ENCODE assay signal across 8 cellular contexts in genomic region chr13:30617315-30618185, GRCh38. TPM values are rescaled to one million over a fixed set of nuclear protein-coding genes. Genes with fewer than 3 reads are reported as not detected.
DNase-seq lines count a peak whose midpoint lies in the region; ATAC-seq and TF ChIP-seq lines count a peak whose summit lies in the region.

TSS of gene USPL1 (plus strand) at chr13:30617920. CDS start at chr13:30621141, 3,221 bp downstream.

- intact Hi-C loops in PC-9 (cut with micrococcal nuclease; ENCODE audit: unreplicated experiment) (loop anchor here (1.0 to 5.0 kb wide), 4 partner anchors 151 to 430 kb away; partner anchors contain the start of gene UBE2L5), esophagus muscularis mucosa (cut with DNase I) (loop anchor here (2.0 to 5.0 kb wide), 2 partner anchors 153 to 210 kb away; partner anchors contain the start of gene HMGB1)

- no peak within 1 kb of the TSS for H3K4me3 Mint-ChIP-seq in activated T-cell treated with anti-CD3 and anti-CD28 coated beads, Interleukin-2, amount 50 U/mL, for 24 hours

- H2AFZ ChIP-seq in PC-9, result peak within 1 kb of the TSS; percentile 100

- H3K36me3 ChIP-seq in PC-9 (ENCODE audit: low read depth), result peaks cover 9% of the 10 kb centered on the region
- peaks cover 0 to 2% (median 0%) of the 10 kb centered on the region in 4 donors for H3K36me3 ChIP-seq in esophagus muscularis mucosa
- peaks cover 5 to 12% of the 10 kb centered on the region in 2 donors for H3K36me3 ChIP-seq in muscle layer of duodenum (ENCODE audit: control insufficient read depth in 1 of 2, insufficient read depth in 2 of 2, low read length in 2 of 2)

- peaks cover 71% of the 10 kb centered on the region for H3K79me2 ChIP-seq in PC-9 (ENCODE audit: low read depth)

- peaks cover 27% of the 10 kb centered on the region for H3K4me1 Mint-ChIP-seq in activated T-cell treated with anti-CD3 and anti-CD28 coated beads, Interleukin-2, amount 50 U/mL, for 24 hours (ENCODE audit: low read depth)

- H3K9me3 ChIP-seq in PC-9 (ENCODE audit: insufficient read depth, low read depth) (no peaks in the 10 kb centered on the region), esophagus muscularis mucosa (no peaks in the 10 kb centered on the region), muscle layer of duodenum (ENCODE audit: control insufficient read depth in 1 of 2, low read length in 2 of 2) (no peaks in the 10 kb centered on the region)

- peaks cover 33% of the 10 kb centered on the region for H3K4me1 ChIP-seq in PC-9 (replicated peaks; ENCODE audit: insufficient read depth)
- H3K4me1 ChIP-seq in esophagus muscularis mucosa, result peaks cover 15 to 40% (median 39%) of the 10 kb centered on the region in 4 donors
- H3K4me1 ChIP-seq in muscle layer of duodenum (ENCODE audit: control insufficient read depth in 1 of 2, insufficient read depth in 2 of 2, low read length in 2 of 2), result peaks cover 12 to 27% of the 10 kb centered on the region in 2 donors

- H3K4me3 ChIP-seq in Jurkat, Clone E6-1 (ENCODE audit: low read length), result peak within 1 kb of the TSS; percentile 88
- H3K4me3 ChIP-seq in PC-9, result peak within 1 kb of the TSS; percentile 99
- peak within 1 kb of the TSS; percentile 78 to 95 (median 90) for H3K4me3 ChIP-seq in esophagus muscularis mucosa
- H3K4me3 ChIP-seq in muscle layer of duodenum (ENCODE audit: low read depth in 1 of 2, low read length in 2 of 2), result peak within 1 kb of the TSS; percentile 84 to 98

- ATAC-seq in GM21619 (IDR thresholded peaks at IDR 0.05; ENCODE audit: unreplicated experiment), result peak; percentile 81

- no peaks in the 10 kb centered on the region for H3K9me2 ChIP-seq in PC-9 (ENCODE audit: insufficient read depth)

- no peaks in the 10 kb centered on the region for H3K27me3 Mint-ChIP-seq in activated T-cell treated with anti-CD3 and anti-CD28 coated beads, Interleukin-2, amount 50 U/mL, for 24 hours

- no peaks in the 10 kb centered on the region for H3K9me3 Mint-ChIP-seq in activated T-cell treated with anti-CD3 and anti-CD28 coated beads, Interleukin-2, amount 50 U/mL, for 24 hours

- peaks cover 10% of the 10 kb centered on the region for H3F3A ChIP-seq in PC-9 (ENCODE audit: insufficient read depth, low read depth)

- peak; percentile 23 for TF ChIP-seq EP300 in esophagus muscularis mucosa (IDR thresholded peaks at IDR 0.05)

- H3K27ac ChIP-seq in PC-9 (peak within 1 kb of the TSS; percentile 98), esophagus muscularis mucosa (replicated peaks in 1 of 4) (peak within 1 kb of the TSS; percentile 97 to 100 (median 99)), muscle layer of duodenum (ENCODE audit: low read length) (peak within 1 kb of the TSS; percentile 100)

- H3K4me2 ChIP-seq in PC-9, result peak within 1 kb of the TSS; percentile 100

- no TSS peak for BruUV-seq in PC-9 (replicated peaks; lab: Mats Ljungman, UMichigan)

- no peak within 1 kb of the TSS for H3K27ac Mint-ChIP-seq in activated T-cell treated with anti-CD3 and anti-CD28 coated beads, Interleukin-2, amount 50 U/mL, for 24 hours

- peak; percentile 92 for TF ChIP-seq POLR2A in esophagus muscularis mucosa (IDR thresholded peaks at IDR 0.05; ENCODE audit: low read depth)

- no peaks in the 10 kb centered on the region; the same call in 1 of the 2 replicates for H4K20me1 ChIP-seq in PC-9 (ENCODE audit: insufficient read depth)

- CTCF ChIA-PET in PC-9 (lab: Charles Lee), result no interaction called here

- H3K36me3 Mint-ChIP-seq in activated T-cell treated with anti-CD3 and anti-CD28 coated beads, Interleukin-2, amount 50 U/mL, for 24 hours (ENCODE audit: low read depth), result peaks cover 31% of the 10 kb centered on the region

- POLR2A ChIA-PET in PC-9 (lab: Charles Lee; ENCODE audit: unreplicated experiment), result interaction anchor here (0.6 kb wide), 2 partner anchors 8 to 179 kb away, joined by 4 to 33 read pairs; no protein-coding TSS in a partner anchor

- WGBS in esophagus muscularis mucosa, result under 1% methylated on average over 67 of the region's 78 CpGs

- TF ChIP-seq CTCF in PC-9 (conservative IDR thresholded peaks at IDR 0.05) (no peak), esophagus muscularis mucosa (IDR thresholded peaks at IDR 0.05) (peak in 2 of 3 experiments; percentile 38 to 45)

- H3K27me3 ChIP-seq in PC-9 (ENCODE audit: insufficient read depth, low read depth) (no peaks in the 10 kb centered on the region), esophagus muscularis mucosa (no peaks in the 10 kb centered on the region), muscle layer of duodenum (ENCODE audit: low read depth, low read length) (no peaks in the 10 kb centered on the region)

- DNase-seq in DMS53 (lab: John Stamatoyannopoulos, UW) (peak; percentile 99), PC-9 (peak; percentile 93 to 95), esophagus muscularis mucosa (ENCODE audit: extremely low spot score) (peak; percentile 99)
- peak; percentile 99 for DNase-seq in Jurkat, Clone E6-1 (ENCODE audit: low read depth, low spot score)
- peak; percentile 99 for DNase-seq in activated T-cell treated with anti-CD3 and anti-CD28 coated beads, Interleukin-2, amount 50 U/mL, for 24 hours
- peak; percentile 97 to 99 for DNase-seq in stimulated activated CD8-positive, alpha-beta memory T cell treated with anti-CD3 and anti-CD28 coated beads, Interleukin-7, amount 100 ng/mL, for 4 hours (ENCODE audit: low read depth in 2 of 2)

RNA-seq across cellular contexts. Expression of gene USPL1, which starts in this region (rescaled TPM):
- polyA plus RNA-seq in Jurkat, Clone E6-1 (2012; ENCODE audit: insufficient read depth, insufficient read length), result 15.6 TPM
- 8.9 and 10.7 TPM in 2 replicates for total RNA-seq in PC-9 (2021)
- total RNA-seq in esophagus muscularis mucosa, result 10 to 100 TPM; 13.2 to 21.6 (median 19.4) TPM

Comparison
In these comparisons a context has a peak if more than half of its experiments do, and no peak if none do; other contexts are left out.
1. Peak in every context shown above with its lines: DNase-seq, ATAC-seq, H3K4me3 ChIP-seq and H3K27ac ChIP-seq.